In the genomic region with DNA sequence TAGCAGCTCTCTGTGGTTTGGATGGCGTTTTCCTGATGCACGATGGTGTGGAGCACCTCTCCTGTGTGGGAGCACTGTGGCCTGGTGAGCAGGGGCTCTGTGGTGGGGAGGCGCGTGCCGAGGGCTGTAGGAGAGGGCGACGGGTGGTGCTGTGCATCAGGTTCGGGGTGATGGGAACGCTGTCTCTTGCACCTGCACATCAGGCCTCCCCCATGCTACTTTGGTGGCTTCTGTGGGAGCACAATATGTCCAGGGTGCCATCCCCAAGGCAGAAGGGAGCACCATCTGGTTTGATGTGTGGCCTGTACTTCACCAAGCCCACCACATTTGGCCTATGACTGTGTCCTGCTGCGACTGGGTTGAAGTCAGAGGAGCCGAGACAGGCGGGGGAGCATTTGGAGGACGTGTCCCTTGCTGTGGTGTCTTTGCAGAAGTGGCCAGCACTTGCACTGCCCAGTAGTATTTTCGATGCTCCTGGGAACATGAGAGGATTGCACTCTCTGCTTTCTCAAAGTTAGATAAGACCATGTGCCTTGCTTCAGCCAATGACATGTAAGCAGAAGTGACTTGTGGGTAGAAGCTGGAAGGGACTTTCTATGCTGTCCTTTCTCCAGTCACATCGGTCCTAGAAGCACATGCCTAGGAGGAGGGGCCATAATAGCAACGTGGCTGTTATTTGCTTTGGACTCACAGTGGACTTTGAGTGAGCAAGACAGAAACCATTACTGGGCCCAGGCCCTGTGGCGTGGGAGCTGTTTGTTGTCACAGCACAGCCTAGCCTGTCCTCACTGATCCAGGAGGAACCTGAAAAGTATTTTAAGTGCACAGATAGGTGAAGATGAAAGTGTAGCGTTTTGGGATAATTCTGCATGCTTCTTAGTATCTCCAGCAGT, we compare ENCODE assay signal across 14 cellular contexts.
"Had no signal": no experiment of that assay in that cellular context is flagged by ENCODE, and none has a peak within 500 bp of the region (broad histone marks: within the 10 kb centered on the region; RNA-seq: fewer than 3 reads in every experiment).

No MANE protein-coding gene starts in this region.

- H3K27ac Mint-ChIP-seq: activated T-helper 1 cell treated with anti-CD3 and anti-CD28 coated beads, Interleukin-12 subunit alpha, Interleukin-12 subunit beta, Interleukin-2, Interleukin-4 antibody, amounts not matched to agents 30 ng/mL and 10 ng/mL and 1 ng/mL, durations not matched to agents 14 hours and 24 hours and 36 hours; nephron had no signal

- H3K4me3 Mint-ChIP-seq: activated T-helper 1 cell treated with anti-CD3 and anti-CD28 coated beads, Interleukin-12 subunit alpha, Interleukin-12 subunit beta, Interleukin-2, Interleukin-4 antibody, amounts not matched to agents 30 ng/mL and 10 ng/mL and 1 ng/mL, durations not matched to agents 14 hours and 24 hours and 36 hours; nephron had no signal

- H3K27me3 ChIP-seq: ovary had no signal

- H3K9me3 Mint-ChIP-seq: activated T-helper 1 cell treated with anti-CD3 and anti-CD28 coated beads, Interleukin-12 subunit alpha, Interleukin-12 subunit beta, Interleukin-2, Interleukin-4 antibody, amounts not matched to agents 30 ng/mL and 10 ng/mL and 1 ng/mL, durations not matched to agents 14 hours and 24 hours and 36 hours; central memory CD8-positive, alpha-beta T cell had no signal

- DNase-seq: activated CD4-positive, alpha-beta T cell treated with anti-CD3 and anti-CD28 coated beads, Interleukin-2, amount 50 U/mL, for 4 hours; activated CD4-positive, CD25-positive, alpha-beta regulatory T cell treated with anti-CD3 and anti-CD28 coated beads, Interleukin-2, amount 50 U/mL, for 72 hours; activated naive CD4-positive, alpha-beta T cell treated with Interleukin-2 at 50 U/mL for 16 hours; cortex of kidney; effector memory CD4-positive, alpha-beta T cell; hypothalamus; left colon; ovary; SW 1271 had no signal

- H3K4me3 ChIP-seq: lung, ovary, skin epidermis had no signal

- H3K27me3 Mint-ChIP-seq: central memory CD8-positive, alpha-beta T cell had no signal

- H3K9me3 ChIP-seq: ovary had no signal

- ATAC-seq: left colon had no signal

- H3K36me3 ChIP-seq: ovary had no signal

- H3K27ac ChIP-seq: ovary, skin epidermis had no signal
